Comparison of ENCODE assay signal across 10 cellular contexts in the genomic region with DNA sequence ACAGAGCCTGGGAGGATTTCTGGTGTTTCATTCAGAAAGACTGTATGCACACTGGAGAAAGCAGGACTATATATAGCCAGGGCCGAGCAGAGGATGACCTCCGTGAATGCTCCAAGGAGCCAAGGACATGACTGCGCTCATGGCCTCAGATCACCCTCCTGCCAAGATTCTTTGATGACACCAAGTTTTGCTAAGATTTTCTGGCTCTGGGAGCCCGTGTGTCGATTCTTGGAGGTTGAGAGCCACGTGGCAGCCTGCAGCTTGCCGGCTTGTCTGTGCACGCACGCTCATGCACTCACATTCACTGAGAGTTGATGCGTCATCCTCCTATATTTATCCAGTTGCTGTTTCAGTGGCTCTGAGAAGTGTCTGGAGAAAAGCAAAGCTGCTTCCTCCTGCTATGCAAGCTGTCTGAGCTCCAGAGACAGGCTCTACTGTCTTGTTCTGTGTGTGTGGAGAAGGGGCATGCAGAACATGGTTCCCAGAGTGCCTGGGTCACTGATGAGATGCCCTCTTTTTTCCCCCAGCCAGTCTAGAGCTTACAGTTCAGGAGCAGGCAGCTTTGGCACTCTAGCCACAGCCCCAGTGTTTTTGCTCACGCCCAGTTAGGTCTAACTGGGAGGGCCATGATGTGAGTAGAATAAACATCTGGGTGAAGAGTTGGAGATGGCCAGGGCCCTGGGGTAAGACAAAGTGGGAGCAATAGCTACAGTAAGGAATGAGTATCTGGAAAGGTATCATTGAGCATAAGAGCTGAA.
DNase-seq lines count a peak whose midpoint lies in the region; ATAC-seq, FAIRE-seq and TF ChIP-seq lines count a peak whose summit lies in the region.
"Had no signal": no experiment of that assay in that cellular context is flagged by ENCODE, and none has a peak within 500 bp of the region (broad histone marks: within the 10 kb centered on the region; RNA-seq: fewer than 3 reads in every experiment).

No MANE protein-coding gene starts in this region.

- H3K9me3 ChIP-seq in MM.1S (replicated peaks; ENCODE audit: insufficient read depth, low read length), result no peaks in the 10 kb centered on the region

- H3K27ac ChIP-seq in MM.1S (ENCODE audit: low read length), result peak overlapping the region; percentile 86

- POLR2A ChIA-PET in AG04449 (lab: Yijun Ruan, JAX), result interaction anchor here (0.8 to 1.5 kb wide), 3 partner anchors 8 to 65 kb away, joined by 3 to 4 read pairs (median 4); partner anchors contain the start of gene SCOC

- DNase-seq in AG04449 (ENCODE audit: low read depth, low spot score) (peak; percentile 90), MM.1S (peak; percentile 78), bronchial epithelial cell (ENCODE audit: low read depth) (peak; percentile 96), middle frontal gyrus (ENCODE audit: extremely low spot score, low spot score) (peak; percentile 74), HTR-8/SVneo (ENCODE audit: insufficient read length, low spot score) (no peak)
- DNase-seq in stimulated activated CD4-positive, alpha-beta T cell treated with anti-CD3 and anti-CD28 coated beads, Interleukin-15, amount 100 ng/mL, for 24 hours, result no peak
- no peak for DNase-seq in activated CD4-positive, CD25-positive, alpha-beta regulatory T cell treated with anti-CD3 and anti-CD28 coated beads, Interleukin-2, amount 50 U/mL, for 72 hours
- no peak for DNase-seq in stimulated activated effector memory CD8-positive, alpha-beta T cell treated with anti-CD3 and anti-CD28 coated beads, Interleukin-12 subunit alpha, Interleukin-12 subunit beta, amount 100 ng/mL, for 72 hours (ENCODE audit: low spot score in 2 of 2)
- DNase-seq: CD8-positive, alpha-beta T cell had no signal

- H3K4me3 ChIP-seq in AG04449 (ENCODE audit: low read depth, low read length) (no peak overlapping the region), MM.1S (ENCODE audit: low read length) (no peak overlapping the region), bronchial epithelial cell (ENCODE audit: low read depth, low read length) (no peak overlapping the region)

- no peaks in the 10 kb centered on the region for H3K4me1 Mint-ChIP-seq in stimulated activated effector memory CD8-positive, alpha-beta T cell treated with anti-CD3 and anti-CD28 coated beads, Interleukin-12 subunit alpha, Interleukin-12 subunit beta, amount 100 ng/mL, for 72 hours

- H3K79me2 ChIP-seq in MM.1S (ENCODE audit: low read length), result no peaks in the 10 kb centered on the region

- FAIRE-seq in bronchial epithelial cell (lab: Jason Lieb, UNC) (peak; percentile 98), HTR-8/SVneo (lab: Jason Lieb, UNC) (no peak)

- no peak overlapping the region; the same call in 1 of the 2 replicates for H3K9ac ChIP-seq in MM.1S (ENCODE audit: low read length)

- no peaks in the 10 kb centered on the region for H3K36me3 ChIP-seq in MM.1S (replicated peaks; ENCODE audit: insufficient read depth, low read length)
- H3K36me3 ChIP-seq in bronchial epithelial cell (ENCODE audit: control insufficient read depth, insufficient read depth, low read length), result no peaks in the 10 kb centered on the region

- H3F3A ChIP-seq in MM.1S (ENCODE audit: insufficient read depth, low read length), result 0 out of 2 replicates have a peak, but pooled peaks cover 15% of the 10 kb centered on the region

- no peaks in the 10 kb centered on the region for H4K20me1 ChIP-seq in MM.1S (ENCODE audit: insufficient read depth, low read length)

- no peaks in the 10 kb centered on the region for H3K9me2 ChIP-seq in MM.1S (replicated peaks; ENCODE audit: insufficient read depth, low read length)

- no peak overlapping the region for H3K27ac Mint-ChIP-seq in stimulated activated effector memory CD8-positive, alpha-beta T cell treated with anti-CD3 and anti-CD28 coated beads, Interleukin-12 subunit alpha, Interleukin-12 subunit beta, amount 100 ng/mL, for 72 hours
- H3K27ac Mint-ChIP-seq: CD8-positive, alpha-beta T cell; T-helper 1 cell treated with Interleukin-12 subunit alpha and Interleukin-12 subunit beta and Interleukin-4 antibody, amounts not matched to agents 30 μg/mL and 1 μg/mL, for 36 hours had no signal

- H3K27me3 ChIP-seq in MM.1S (replicated peaks; ENCODE audit: insufficient read depth, low read length) (no peaks in the 10 kb centered on the region), bronchial epithelial cell (ENCODE audit: control insufficient read depth, insufficient read depth, low read length) (no peaks in the 10 kb centered on the region)

- peak overlapping the region; percentile 49 for H2AFZ ChIP-seq in MM.1S (ENCODE audit: low read length)

- ATAC-seq in stimulated activated effector memory CD8-positive, alpha-beta T cell treated with anti-CD3 and anti-CD28 coated beads, Interleukin-12 subunit alpha, Interleukin-12 subunit beta, amount 100 ng/mL, for 72 hours, result no peak
- ATAC-seq: CD8-positive, alpha-beta T cell had no signal

- TF ChIP-seq CTCF in AG04449 (IDR thresholded peaks at IDR 0.05; ENCODE audit: insufficient read depth, low read length, missing control alignments) (no peak), MM.1S (IDR thresholded peaks at IDR 0.05; ENCODE audit: low read length) (no peak), bronchial epithelial cell (IDR thresholded peaks at IDR 0.05; ENCODE audit: insufficient read depth, low read length, severe bottlenecking) (no peak)

- no peak overlapping the region for H3K4me3 Mint-ChIP-seq in stimulated activated effector memory CD8-positive, alpha-beta T cell treated with anti-CD3 and anti-CD28 coated beads, Interleukin-12 subunit alpha, Interleukin-12 subunit beta, amount 100 ng/mL, for 72 hours
- H3K4me3 Mint-ChIP-seq: CD8-positive, alpha-beta T cell; T-helper 1 cell treated with Interleukin-12 subunit alpha and Interleukin-12 subunit beta and Interleukin-4 antibody, amounts not matched to agents 30 μg/mL and 1 μg/mL, for 36 hours had no signal

- H3K4me1 ChIP-seq in MM.1S (ENCODE audit: low read length), result peaks cover 19% of the 10 kb centered on the region

- H3K4me2 ChIP-seq in MM.1S (ENCODE audit: low read depth, low read length), result peak overlapping the region; percentile 40

- H3K9me3 Mint-ChIP-seq in stimulated activated effector memory CD8-positive, alpha-beta T cell treated with anti-CD3 and anti-CD28 coated beads, Interleukin-12 subunit alpha, Interleukin-12 subunit beta, amount 100 ng/mL, for 72 hours, result no peaks in the 10 kb centered on the region
- H3K9me3 Mint-ChIP-seq: CD8-positive, alpha-beta T cell; T-helper 1 cell treated with Interleukin-12 subunit alpha and Interleukin-12 subunit beta and Interleukin-4 antibody, amounts not matched to agents 30 μg/mL and 1 μg/mL, for 36 hours had no signal

- H3K36me3 Mint-ChIP-seq in stimulated activated effector memory CD8-positive, alpha-beta T cell treated with anti-CD3 and anti-CD28 coated beads, Interleukin-12 subunit alpha, Interleukin-12 subunit beta, amount 100 ng/mL, for 72 hours, result no peaks in the 10 kb centered on the region
- H3K36me3 Mint-ChIP-seq: CD8-positive, alpha-beta T cell had no signal

- CTCF ChIA-PET in AG04449 (lab: Yijun Ruan, JAX), result interaction anchor here (0.8 to 1.8 kb wide), 6 partner anchors 10 to 652 kb away, joined by 3 to 5 read pairs (median 4); no protein-coding TSS in a partner anchor

Comparison
In these comparisons a context has a peak if more than half of its experiments do, and no peak if none do; other contexts are left out.
1. DNase-seq: peak in AG04449 (single experiment), MM.1S (single experiment), bronchial epithelial cell (single experiment) and middle frontal gyrus (single experiment); none in stimulated activated CD4-positive, alpha-beta T cell treated with anti-CD3 and anti-CD28 coated beads, Interleukin-15, amount 100 ng/mL, for 24 hours (single experiment), HTR-8/SVneo (single experiment), activated CD4-positive, CD25-positive, alpha-beta regulatory T cell treated with anti-CD3 and anti-CD28 coated beads, Interleukin-2, amount 50 U/mL, for 72 hours (single experiment) and stimulated activated effector memory CD8-positive, alpha-beta T cell treated with anti-CD3 and anti-CD28 coated beads, Interleukin-12 subunit alpha, Interleukin-12 subunit beta, amount 100 ng/mL, for 72 hours (0 of 2).